ENCODE assay signal across 31 cellular contexts in genomic region chr9:29657821-29658220, GRCh38.
"Had no signal": no experiment of that assay in that cellular context is flagged by ENCODE, and none has a peak within 500 bp of the region (broad histone marks: within the 10 kb centered on the region; RNA-seq: fewer than 3 reads in every experiment).

No MANE protein-coding gene starts in this region.

- H3K27ac ChIP-seq: adrenal gland, ascending aorta, brain microvascular endothelial cell, breast epithelium, cardiac muscle cell had no signal

- H3K4me1 ChIP-seq: adrenal gland, ascending aorta, breast epithelium had no signal

- ATAC-seq: activated naive CD4-positive, alpha-beta T cell treated with anti-CD3 and anti-CD28 coated beads, Interleukin-2, amount 50 U/mL, for 72 hours; activated naive CD8-positive, alpha-beta T cell treated with anti-CD3 and anti-CD28 coated beads, Interleukin-2, amount 50 U/mL, for 24 hours; activated T-cell treated with anti-CD3 and anti-CD28 coated beads, Interleukin-2, amount 50 U/mL, for 4 hours; activated T-cell treated with anti-CD3 and anti-CD28 coated beads, Interleukin-2, amount 50 U/mL, for 72 hours; activated T-helper 17 cell treated with anti-CD3 and anti-CD28 coated beads, Interleukin-2, amount 50 U/mL, for 72 hours; body of pancreas had no signal

- DNase-seq: activated effector memory CD4-positive, alpha-beta T cell treated with anti-CD3 and anti-CD28 coated beads, Interleukin-2, amount 50 U/mL, for 16 hours; activated effector memory CD4-positive, alpha-beta T cell treated with Interleukin-2 at 50 U/mL for 16 hours; activated gamma-delta T cell; activated gamma-delta T cell treated with Interleukin-2 at 50 U/mL for 16 hours; activated naive CD4-positive, alpha-beta T cell; activated naive CD4-positive, alpha-beta T cell treated with anti-CD3 and anti-CD28 coated beads for 36 hours; activated naive CD4-positive, alpha-beta T cell treated with anti-CD3 and anti-CD28 coated beads, Interleukin-2, amount 10 ng/mL, durations not matched to agents 7 days and 5 days; activated naive CD4-positive, alpha-beta T cell treated with anti-CD3 and anti-CD28 coated beads, Interleukin-2, amount 50 U/mL, for 16 hours; activated naive CD4-positive, alpha-beta T cell treated with Interleukin-2 at 50 U/mL for 16 hours; activated naive CD8-positive, alpha-beta T cell treated with anti-CD3 and anti-CD28 coated beads for 36 hours; activated naive CD8-positive, alpha-beta T cell treated with anti-CD3 and anti-CD28 coated beads, Interleukin-2, amount 10 ng/mL, durations not matched to agents 7 days and 5 days; activated naive CD8-positive, alpha-beta T cell treated with anti-CD3 and anti-CD28 coated beads, Interleukin-2, amount 50 U/mL, for 24 hours; activated T-cell treated with anti-CD3 and anti-CD28 coated beads, Interleukin-2, amount 50 U/mL, for 24 hours; activated T-cell treated with anti-CD3 and anti-CD28 coated beads, Interleukin-2, amount 50 U/mL, for 4 hours; activated T-cell treated with anti-CD3 and anti-CD28 coated beads, Interleukin-2, amount 50 U/mL, for 48 hours; activated T-cell treated with anti-CD3 and anti-CD28 coated beads, Interleukin-2, amount 50 U/mL, for 72 hours; adrenal gland; amniotic stem cell; amygdala; anterior cingulate cortex; aorta; brain microvascular endothelial cell; caudate nucleus; central memory CD4-positive, alpha-beta T cell; cerebellar nuclear complex had no signal

- H3K9me3 ChIP-seq: adrenal gland, ascending aorta, body of pancreas, breast epithelium had no signal

- H3K27me3 ChIP-seq: adrenal gland, ascending aorta, body of pancreas, brain microvascular endothelial cell, breast epithelium, cardiac muscle cell had no signal

- H3K4me3 ChIP-seq: adrenal gland, ascending aorta, body of pancreas, breast epithelium, cardiac muscle cell had no signal

- H3K36me3 ChIP-seq: adrenal gland, ascending aorta, brain microvascular endothelial cell, breast epithelium, cardiac muscle cell had no signal
